ENCODE assay signal across 9 cellular contexts in the genomic region with DNA sequence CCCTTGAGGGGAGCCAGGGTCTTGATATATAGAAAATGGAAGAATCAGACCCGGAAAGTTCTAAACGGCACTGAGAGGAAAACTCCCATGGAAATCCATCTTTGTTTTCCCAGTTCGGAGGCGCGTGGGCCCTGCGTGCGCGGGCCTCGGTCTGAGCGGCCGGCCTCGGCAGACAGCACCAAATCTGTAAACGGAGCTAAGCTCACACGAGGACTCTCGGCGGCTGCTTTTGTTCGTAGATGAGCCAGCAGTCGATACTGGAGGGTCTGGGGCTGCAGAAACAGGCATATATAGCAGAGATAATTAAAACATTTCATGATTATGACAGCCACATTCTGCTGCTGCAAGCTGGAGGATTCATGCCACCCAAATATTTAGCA.
A peak's percentile ranks its signal among the peaks of the same experiment; 100 is the strongest.
DNase-seq lines count a peak whose midpoint lies in the region; ATAC-seq and TF ChIP-seq lines count a peak whose summit lies in the region.
"Had no signal": no experiment of that assay in that cellular context is flagged by ENCODE, and none has a peak within 500 bp of the region (broad histone marks: within the 10 kb centered on the region; RNA-seq: fewer than 3 reads in every experiment).

No MANE protein-coding gene starts in this region.

- H3K36me3 ChIP-seq in adipocyte (ENCODE audit: control insufficient read depth, insufficient read depth, low read length, severe bottlenecking) (peaks cover 40% of the 10 kb centered on the region), heart left ventricle (peaks cover 0 to 45% (median 14%) of the 10 kb centered on the region in 9 donors), sigmoid colon (peaks cover 0 to 6% (median 0%) of the 10 kb centered on the region in 4 donors)

- WGBS in heart left ventricle, 4 donors = 25 to 51% (median 32%) methylated on average over 18 of the region's 18 CpGs
- 72 to 83% methylated on average over 18 of the region's 18 CpGs for WGBS in sigmoid colon, 2 donors

- intact Hi-C loops in heart left ventricle (cut with DNase I) = no loop called here
- intact Hi-C loops in sigmoid colon (cut with DNase I) = loop anchor here (2.0 kb wide), 1 partner anchor 75 kb away; no protein-coding TSS in a partner anchor

- TF ChIP-seq POLR2A in heart left ventricle (IDR thresholded peaks at IDR 0.05) (no peak), sigmoid colon (IDR thresholded peaks at IDR 0.05) (no peak)

- peak overlapping the region; percentile 100 for H3K4me3 ChIP-seq in adipocyte (ENCODE audit: low read length)
- peak overlapping the region; percentile 2 to 97 (median 89) for H3K4me3 ChIP-seq in heart left ventricle
- peak overlapping the region; percentile 44 to 88 (median 60) for H3K4me3 ChIP-seq in sigmoid colon

- H3K4me1 ChIP-seq in adipocyte (ENCODE audit: control insufficient read depth, insufficient read depth, low read length) (peaks cover 56% of the 10 kb centered on the region), heart left ventricle (peaks cover 34 to 100% (median 88%) of the 10 kb centered on the region in 12 donors), sigmoid colon (peaks cover 0 to 100% (median 97%) of the 10 kb centered on the region in 4 donors)

- H3K9ac ChIP-seq in adipocyte (ENCODE audit: low read length) = peak overlapping the region; percentile 100

- H3K27ac ChIP-seq in heart left ventricle (peak overlapping the region; percentile 97 to 100 (median 98)), sigmoid colon (peak overlapping the region; percentile 96 to 99 (median 98))

- TF ChIP-seq CTCF in heart left ventricle (IDR thresholded peaks at IDR 0.05) (no peak), sigmoid colon (IDR thresholded peaks at IDR 0.05) (no peak)

- H3K9me3 ChIP-seq in adipocyte (ENCODE audit: control insufficient read depth, low read length) (no peaks in the 10 kb centered on the region), heart left ventricle (no peaks in the 10 kb centered on the region), sigmoid colon (no peaks in the 10 kb centered on the region)

- no peak for ATAC-seq in heart left ventricle
- no peak for ATAC-seq in HG03521 (IDR thresholded peaks at IDR 0.05; ENCODE audit: unreplicated experiment)
- no peak for ATAC-seq in GM21528 (IDR thresholded peaks at IDR 0.05; ENCODE audit: low FRiP score, unreplicated experiment)

- DNase-seq in COLO668 (lab: John Stamatoyannopoulos, UW; ENCODE audit: unreplicated experiment) = peak; percentile 51
- no peak for DNase-seq in adipocyte (ENCODE audit: low read depth)
- DNase-seq in heart left ventricle = peak in 3 of 5 donors; percentile 33 to 55 (median 38)
- DNase-seq in sigmoid colon = peak; percentile 68
- DNase-seq in cortex of kidney (lab: John Stamatoyannopoulos, UW) = no peak
- DNase-seq in middle frontal gyrus (ENCODE audit: extremely low spot score, low spot score) = no peak
- DNase-seq: DMS53 had no signal

- no peak for TF ChIP-seq EP300 in sigmoid colon (IDR thresholded peaks at IDR 0.05)

- no peaks in the 10 kb centered on the region for H3K27me3 ChIP-seq in adipocyte (replicated peaks; ENCODE audit: control insufficient read depth, insufficient read depth, low read length)
- no peaks in the 10 kb centered on the region for H3K27me3 ChIP-seq in heart left ventricle
- no peaks in the 10 kb centered on the region for H3K27me3 ChIP-seq in sigmoid colon

Comparison
In these comparisons a context has a peak if more than half of its experiments do, and no peak if none do; other contexts are left out.
1. DNase-seq: peak in COLO668 (single experiment), heart left ventricle (3 of 5) and sigmoid colon (single experiment); none in adipocyte (single experiment), cortex of kidney (single experiment) and middle frontal gyrus (single experiment).
2. Peak in every context shown above with its lines, with median percentiles within 50 percentile points of each other: H3K4me3 ChIP-seq.